1 cellular context compared by ENCODE assay signal in genomic region chr17:4247361-4247980, GRCh38.
TF ChIP-seq lines count a peak whose summit lies in the region.

No MANE protein-coding gene starts in this region.

TF ChIP-seq in GM23338, 12 proteins besides CTCF, POLR2A, EP300 and RAD21 (continued from another document):
- TF ChIP-seq REST (IDR thresholded peaks at IDR 0.05; ENCODE audit: unreplicated experiment) (no peak), EZH2phosphoT487 (IDR thresholded peaks at IDR 0.05; ENCODE audit: unreplicated experiment) (no peak), NANOG (IDR thresholded peaks at IDR 0.05; ENCODE audit: borderline replicate concordance) (no peak)
TF ChIP-seq in GM23338: peak in this region for 0.
